Comparison of ENCODE assay signal across 15 cellular contexts in the genomic region with DNA sequence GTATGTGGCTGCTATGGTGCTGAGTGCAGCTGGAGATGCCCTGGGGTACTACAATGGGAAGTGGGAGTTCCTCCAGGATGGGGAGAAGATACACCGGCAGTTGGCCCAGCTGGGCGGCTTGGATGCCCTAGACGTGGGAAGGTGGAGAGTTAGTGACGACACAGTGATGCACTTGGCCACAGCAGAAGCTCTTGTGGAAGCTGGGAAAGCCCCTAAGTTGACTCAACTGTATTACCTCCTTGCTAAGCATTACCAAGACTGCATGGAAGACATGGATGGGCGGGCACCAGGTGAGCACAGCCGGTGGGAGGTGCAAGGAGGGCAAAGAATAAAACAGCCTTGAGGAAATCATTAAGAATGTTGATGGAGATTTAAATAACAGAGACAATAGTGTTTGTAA. TPM values are rescaled to one million over a fixed set of nuclear protein-coding genes. Genes with fewer than 3 reads are reported as not detected.
DNase-seq lines count a peak whose midpoint lies in the region; ATAC-seq, FAIRE-seq and TF ChIP-seq lines count a peak whose summit lies in the region.
"Had no signal": no experiment of that assay in that cellular context is flagged by ENCODE, and none has a peak within 500 bp of the region (broad histone marks: within the 10 kb centered on the region; RNA-seq: fewer than 3 reads in every experiment).

No MANE protein-coding gene starts in this region.

- H2BK120ac ChIP-seq in neuronal stem cell (ENCODE audit: low read depth, low read length), result no peak overlapping the region

- H4K8ac ChIP-seq in neuronal stem cell (ENCODE audit: low read depth, low read length), result no peak overlapping the region

- H3K79me1 ChIP-seq in neuronal stem cell (ENCODE audit: low read depth, low read length), result no peaks in the 10 kb centered on the region

- no peak overlapping the region for H2BK15ac ChIP-seq in neuronal stem cell (ENCODE audit: low read length)

- H3K18ac ChIP-seq in neuronal stem cell (ENCODE audit: low read length), result no peak overlapping the region

- H3K36me3 ChIP-seq in bronchial epithelial cell (ENCODE audit: control insufficient read depth, insufficient read depth, low read length), result no peaks in the 10 kb centered on the region
- peaks cover 0 to 3% of the 10 kb centered on the region in 2 donors for H3K36me3 ChIP-seq in neuronal stem cell (replicated peaks in 1 of 2; ENCODE audit: control insufficient read depth in 2 of 2, insufficient read depth in 2 of 2, low read length in 2 of 2)
- H3K36me3 ChIP-seq: transverse colon had no signal

- no peak overlapping the region for H3K4me2 ChIP-seq in neuronal stem cell (ENCODE audit: insufficient read depth, low read length, poor library complexity, severe bottlenecking)

- H3K9me3 ChIP-seq in neuronal stem cell (replicated peaks in 1 of 2; ENCODE audit: control insufficient read depth in 2 of 2, insufficient read depth in 1 of 2, low read depth in 1 of 2, low read length in 2 of 2), result no peaks in the 10 kb centered on the region
- H3K9me3 ChIP-seq: transverse colon had no signal

- H2AK5ac ChIP-seq in neuronal stem cell (ENCODE audit: low read depth, low read length), result no peak overlapping the region

- H3K4me3 ChIP-seq in bronchial epithelial cell (ENCODE audit: low read depth, low read length), result no peak overlapping the region
- no peak overlapping the region for H3K4me3 ChIP-seq in neuronal stem cell (ENCODE audit: low read length in 2 of 2)
- H3K4me3 ChIP-seq: transverse colon had no signal

- no peak overlapping the region for H3K14ac ChIP-seq in neuronal stem cell (ENCODE audit: low read length)

- H3K9ac ChIP-seq in neuronal stem cell (ENCODE audit: low read depth, low read length, poor library complexity), result no peak overlapping the region

- H3K4ac ChIP-seq in neuronal stem cell (ENCODE audit: low read length), result no peak overlapping the region

- no CpG with 5 or more reads among the region's 6 CpGs for WGBS in neuronal stem cell (ENCODE audit: extremely low coverage in 2 of 2, insufficient read length in 2 of 2, insufficient replicate concordance in 1 of 2), 2 donors

- FAIRE-seq in bronchial epithelial cell (lab: Jason Lieb, UNC), result no peak
- FAIRE-seq: TTC549 had no signal

- no peak overlapping the region for H3K27ac ChIP-seq in neuronal stem cell (replicated peaks; ENCODE audit: low read length)
- H3K27ac ChIP-seq: epithelial cell of prostate, transverse colon had no signal

- no peak for TF ChIP-seq CTCF in bronchial epithelial cell (IDR thresholded peaks at IDR 0.05; ENCODE audit: insufficient read depth, low read length, severe bottlenecking)

- no peak overlapping the region for H3K23ac ChIP-seq in neuronal stem cell (ENCODE audit: low read depth, low read length, poor library complexity)

- H3K27me3 ChIP-seq in bronchial epithelial cell (ENCODE audit: control insufficient read depth, insufficient read depth, low read length) (no peaks in the 10 kb centered on the region), neuronal stem cell (ENCODE audit: control insufficient read depth in 3 of 3, insufficient read depth in 3 of 3, low read depth in 1 of 3, low read length in 3 of 3) (peaks cover 0 to 45% (median 2%) of the 10 kb centered on the region in 3 experiments)
- H3K27me3 ChIP-seq: transverse colon had no signal

- no peak overlapping the region for H2BK5ac ChIP-seq in neuronal stem cell (ENCODE audit: low read length)

- H2BK12ac ChIP-seq in neuronal stem cell (ENCODE audit: low read length), result no peak overlapping the region

- DNase-seq in CD1c-positive myeloid dendritic cell (ENCODE audit: extremely low spot score) (peak; percentile 83), bronchial epithelial cell (ENCODE audit: low read depth) (peak; percentile 33), T-helper 9 cell (no peak), pons (ENCODE audit: low spot score) (no peak), neuronal stem cell (ENCODE audit: low spot score) (no peak), NCI-H345 treated with DMSO at 0.1 percent for 48 hours (lab: John Stamatoyannopoulos, UW; ENCODE audit: unreplicated experiment) (no peak)
- DNase-seq: amygdala; CD8-positive, alpha-beta memory T cell; transverse colon had no signal

- no peak overlapping the region for H2AFZ ChIP-seq in neuronal stem cell (ENCODE audit: low read length)

- peak; percentile 47 for ATAC-seq in GM18520 (IDR thresholded peaks at IDR 0.05; ENCODE audit: unreplicated experiment)
- ATAC-seq in HG03095 (IDR thresholded peaks at IDR 0.05; ENCODE audit: unreplicated experiment), result peak; percentile 40

- H4K91ac ChIP-seq in neuronal stem cell (ENCODE audit: low read depth, low read length, poor library complexity), result no peak overlapping the region

- H3K4me1 ChIP-seq in neuronal stem cell (ENCODE audit: control insufficient read depth in 2 of 2, insufficient read depth in 1 of 2, low read depth in 1 of 2, low read length in 2 of 2), result peaks cover 0 to 3% of the 10 kb centered on the region in 2 donors

RNA-seq across cellular contexts. Expression of a gene that starts 2.9 kb away (rescaled TPM):
- total RNA-seq in bronchial epithelial cell, result 0.53 and 2.7 TPM in 2 replicates
- polyA plus RNA-seq in neuronal stem cell (2013, experiment 1 of 2), result 0.91 TPM
- 0.94 TPM for polyA plus RNA-seq in neuronal stem cell (2013, experiment 2 of 2)

RNA-seq across cellular contexts. Expression of a gene that starts 15.5 kb away (rescaled TPM):
- not detected in 2 replicates for total RNA-seq in bronchial epithelial cell
- polyA plus RNA-seq in neuronal stem cell (2013, experiment 1 of 2), result 0.03 TPM
- 0.03 TPM for polyA plus RNA-seq in neuronal stem cell (2013, experiment 2 of 2)
- total RNA-seq: LHCN-M2, neural crest cell had no signal
- polyA plus RNA-seq: CD8-positive, alpha-beta memory T cell had no signal

RNA-seq across cellular contexts. Expression of a gene that starts 22.8 kb away (rescaled TPM):
- total RNA-seq in bronchial epithelial cell, result not detected in 2 replicates
- polyA plus RNA-seq in neuronal stem cell (2013, experiment 1 of 2), result not detected
- not detected for polyA plus RNA-seq in neuronal stem cell (2013, experiment 2 of 2)
- total RNA-seq: LHCN-M2, neural crest cell had no signal

Comparison
In these comparisons a context has a peak if more than half of its experiments do, and no peak if none do; other contexts are left out.
1. DNase-seq: peak in CD1c-positive myeloid dendritic cell (single experiment) and bronchial epithelial cell (single experiment); none in T-helper 9 cell (single experiment), pons (single experiment), neuronal stem cell (single experiment) and NCI-H345 treated with DMSO at 0.1 percent for 48 hours (single experiment).